Comparison of ENCODE assay signal across 10 cellular contexts in genomic region chr4:144031369-144031768, GRCh38. TPM values are rescaled to one million over a fixed set of nuclear protein-coding genes. Genes with fewer than 3 reads are reported as not detected.
"Had no signal": no experiment of that assay in that cellular context is flagged by ENCODE, and none has a peak within 500 bp of the region (broad histone marks: within the 10 kb centered on the region; RNA-seq: fewer than 3 reads in every experiment).

No MANE protein-coding gene starts in this region.

RNA-seq across cellular contexts. Expression of gene GYPB, which starts 12.2 kb away (rescaled TPM):
- total RNA-seq: activated CD4-positive, alpha-beta memory T cell treated with anti-CD3 and anti-CD28 coated beads, Interleukin-2, amount 10 ng/mL, durations not matched to agents 7 days and 5 days; activated CD4-positive, alpha-beta T cell treated with anti-CD3 and anti-CD28 coated beads for 36 hours; activated CD4-positive, alpha-beta T cell treated with anti-CD3 and anti-CD28 coated beads, Interleukin-2, amount 10 ng/mL, durations not matched to agents 7 days and 5 days; activated CD8-positive, alpha-beta T cell treated with anti-CD3 and anti-CD28 coated beads, Interleukin-2, amount 10 ng/mL, durations not matched to agents 7 days and 5 days; activated T-helper 2 cell treated with anti-CD3 and anti-CD28 coated beads, Interferon-gamma antibody, Interleukin-2, Interleukin-4, amounts not matched to agents 10 μg/mL and 5 μg/mL and 100 μg/mL, durations not matched to agents 14 hours and 24 hours and 36 hours; ascending aorta; bronchial epithelial cell; cardiac muscle cell; WTC11 had no signal
- polyA plus RNA-seq: adipose tissue had no signal
